Comparison of ENCODE assay signal across 11 cellular contexts in the genomic region with DNA sequence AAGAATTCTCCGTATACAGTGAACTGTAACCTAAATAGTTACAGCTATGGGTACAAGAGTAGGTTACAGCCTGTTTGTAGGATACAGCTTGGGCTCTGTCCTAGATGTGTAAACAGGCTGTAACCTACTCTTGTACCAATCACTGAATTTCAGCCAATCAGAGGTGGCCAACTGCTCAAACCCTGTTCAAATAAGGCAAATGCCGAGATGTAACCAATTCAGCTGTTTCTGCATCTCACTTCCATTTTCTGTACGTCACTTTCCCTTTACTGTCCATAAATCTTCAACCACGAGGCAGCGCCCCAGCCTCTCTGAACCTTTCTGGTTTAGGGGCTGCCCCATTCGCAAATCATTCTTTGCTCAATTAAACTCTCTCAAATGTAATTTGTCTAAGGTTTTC. TPM values are rescaled to one million over a fixed set of nuclear protein-coding genes. Genes with fewer than 3 reads are reported as not detected.
DNase-seq lines count a peak whose midpoint lies in the region; ATAC-seq and TF ChIP-seq lines count a peak whose summit lies in the region.
"Had no signal": no experiment of that assay in that cellular context is flagged by ENCODE, and none has a peak within 500 bp of the region (broad histone marks: within the 10 kb centered on the region; RNA-seq: fewer than 3 reads in every experiment).

No MANE protein-coding gene starts in this region.

- CTCF ChIA-PET in A673 (lab: Charles Lee) = no interaction called here

- H3K4me3 ChIP-seq in A673 (ENCODE audit: low read depth, low read length, poor library complexity, severe bottlenecking) (no peak overlapping the region), BE2C (ENCODE audit: low read depth, low read length) (no peak overlapping the region)

- H3K27me3 ChIP-seq in A673 (replicated peaks; ENCODE audit: insufficient read depth, low read depth, low read length, poor library complexity) (no peaks in the 10 kb centered on the region), BE2C (no peaks in the 10 kb centered on the region)

- H3K27ac ChIP-seq in A673 (ENCODE audit: low read depth, low read length, poor library complexity, severe bottlenecking) = no peak overlapping the region

- peak; percentile 79 for ATAC-seq in HG02759 (IDR thresholded peaks at IDR 0.05; ENCODE audit: unreplicated experiment)
- ATAC-seq in HG03469 (IDR thresholded peaks at IDR 0.05; ENCODE audit: unreplicated experiment) = peak; percentile 80

- H3K9me3 ChIP-seq in A673 (ENCODE audit: low read depth, low read length, poor library complexity, severe bottlenecking) = no peaks in the 10 kb centered on the region
- no peaks in the 10 kb centered on the region for H3K9me3 ChIP-seq in BE2C

- TF ChIP-seq CTCF in GM10266 (IDR thresholded peaks at IDR 0.05; ENCODE audit: control insufficient read depth, insufficient read depth, low read depth, missing control alignments) (peak; percentile 45), A673 (conservative IDR thresholded peaks at IDR 0.05; ENCODE audit: low read depth, low read length) (no peak), BE2C (IDR thresholded peaks at IDR 0.05; ENCODE audit: low read depth, low read length) (no peak)

- H3K36me3 ChIP-seq in A673 (ENCODE audit: insufficient read depth, low read length, poor library complexity, severe bottlenecking) (no peaks in the 10 kb centered on the region), BE2C (no peaks in the 10 kb centered on the region)

- H3K4me1 ChIP-seq in A673 (ENCODE audit: insufficient read depth, low read length, poor library complexity, severe bottlenecking) = no peaks in the 10 kb centered on the region
- no peaks in the 10 kb centered on the region for H3K4me1 ChIP-seq in BE2C

- POLR2A ChIA-PET in A673 (lab: Charles Lee; ENCODE audit: low non-redundant PET) = no interaction called here

- BruUV-seq in A673 (replicated peaks; lab: Mats Ljungman, UMichigan) = no TSS peak

- intact Hi-C loops in A673 (cut with micrococcal nuclease; ENCODE audit: unreplicated experiment) = no loop called here

- DNase-seq in GM10266 (ENCODE audit: extremely low spot score) (peak; percentile 57), GM19240 (ENCODE audit: insufficient read length, low spot score) (peak; percentile 23), GDM1 (lab: John Stamatoyannopoulos, UW) (no peak), A673 (ENCODE audit: low spot score) (no peak), BE2C (no peak)
- DNase-seq in activated CD8-positive, alpha-beta memory T cell treated with anti-CD3 and anti-CD28 coated beads for 24 hours = no peak
- DNase-seq: GF-D8, NCI-H2227 treated with DMSO at 0.1 percent for 48 hours had no signal

RNA-seq across cellular contexts. Expression of a gene that starts 8.3 kb away (rescaled TPM):
- not detected in 2 replicates for total RNA-seq in A673 (2021)
- not detected for polyA plus RNA-seq in BE2C (2012; ENCODE audit: insufficient read depth, insufficient read length, low read depth)
- total RNA-seq: lower leg skin had no signal

RNA-seq across cellular contexts. Expression of a gene that starts 39.1 kb away (rescaled TPM):
- total RNA-seq in A673 (2021) = 65.6 and 70.7 TPM in 2 replicates
- 41.5 TPM for polyA plus RNA-seq in BE2C (2012; ENCODE audit: insufficient read depth, insufficient read length, low read depth)

RNA-seq across cellular contexts. Expression of a gene that starts 39.4 kb away (rescaled TPM):
- total RNA-seq in A673 (2021) = 95.9 and 113 TPM in 2 replicates
- 93.3 TPM for polyA plus RNA-seq in BE2C (2012; ENCODE audit: insufficient read depth, insufficient read length, low read depth)

Comparison
In these comparisons a context has a peak if more than half of its experiments do, and no peak if none do; other contexts are left out.
1. DNase-seq: peak in GM10266 (single experiment) and GM19240 (single experiment); none in GDM1 (single experiment), activated CD8-positive, alpha-beta memory T cell treated with anti-CD3 and anti-CD28 coated beads for 24 hours (single experiment), A673 (single experiment) and BE2C (single experiment).